Comparison of ENCODE assay signal across 11 cellular contexts in the genomic region with DNA sequence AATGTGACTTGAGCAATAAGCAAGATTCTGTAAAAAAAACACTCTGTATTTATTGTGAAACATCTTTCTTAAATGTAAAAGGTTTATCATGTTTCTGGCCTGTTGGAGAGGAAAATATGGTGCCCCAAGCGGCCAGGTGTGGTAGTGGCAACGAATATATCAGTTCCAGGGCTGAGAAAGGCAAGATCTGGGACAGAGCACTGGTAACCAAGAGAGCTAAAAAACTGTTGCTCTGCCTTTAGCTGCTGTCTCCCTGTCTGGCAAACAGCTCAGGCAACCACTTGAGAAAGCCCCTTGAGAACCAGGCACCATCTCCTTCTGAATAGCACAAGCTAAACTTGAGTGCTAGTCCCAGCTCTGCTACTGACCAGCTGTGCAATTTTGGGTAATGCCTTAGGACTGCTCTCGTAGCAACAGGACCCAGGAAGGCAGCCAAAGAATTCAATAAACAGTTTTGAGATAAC.
DNase-seq lines count a peak whose midpoint lies in the region; ATAC-seq, FAIRE-seq and TF ChIP-seq lines count a peak whose summit lies in the region.
"Had no signal": no experiment of that assay in that cellular context is flagged by ENCODE, and none has a peak within 500 bp of the region (broad histone marks: within the 10 kb centered on the region; RNA-seq: fewer than 3 reads in every experiment).

No MANE protein-coding gene starts in this region.

- H3K4me2 ChIP-seq in endothelial cell of umbilical vein (ENCODE audit: insufficient read depth, low read length): no peak overlapping the region

- no peak overlapping the region for H2AFZ ChIP-seq in endothelial cell of umbilical vein (ENCODE audit: low read depth, low read length)

- no peaks in the 10 kb centered on the region for H3K79me2 ChIP-seq in endothelial cell of umbilical vein (ENCODE audit: control insufficient read depth, insufficient read depth, low read length)

- H3K27me3 ChIP-seq in endothelial cell of umbilical vein (ENCODE audit: control insufficient read depth in 2 of 2, insufficient read depth in 2 of 2, low read length in 2 of 2): no peaks in the 10 kb centered on the region
- H3K27me3 ChIP-seq in thymus (ENCODE audit: control insufficient read depth, insufficient read depth): no peaks in the 10 kb centered on the region
- H3K27me3 ChIP-seq in CD8-positive, alpha-beta memory T cell (ENCODE audit: insufficient read depth, low read length, poor library complexity, severe bottlenecking): no peaks in the 10 kb centered on the region

- peaks cover 1% of the 10 kb centered on the region for H3K9me3 Mint-ChIP-seq in activated naive CD4-positive, alpha-beta T cell treated with anti-CD3 and anti-CD28 coated beads for 36 hours
- peaks cover 0 to 4% (median 0%) of the 10 kb centered on the region in 5 donors for H3K9me3 Mint-ChIP-seq in CD8-positive, alpha-beta memory T cell

- no peaks in the 10 kb centered on the region for H3K27me3 Mint-ChIP-seq in activated naive CD4-positive, alpha-beta T cell treated with anti-CD3 and anti-CD28 coated beads for 36 hours (ENCODE audit: low read depth)
- H3K27me3 Mint-ChIP-seq in CD8-positive, alpha-beta memory T cell: no peaks in the 10 kb centered on the region
- H3K27me3 Mint-ChIP-seq: naive B cell had no signal

- H3K4me1 Mint-ChIP-seq in activated naive CD4-positive, alpha-beta T cell treated with anti-CD3 and anti-CD28 coated beads for 36 hours (ENCODE audit: low read depth): no peaks in the 10 kb centered on the region
- H3K4me1 Mint-ChIP-seq in CD8-positive, alpha-beta memory T cell: peaks cover 0 to 2% (median 0%) of the 10 kb centered on the region in 3 donors

- intact Hi-C loops in activated naive CD4-positive, alpha-beta T cell treated with anti-CD3 and anti-CD28 coated beads for 36 hours (cut with micrococcal nuclease): no loop called here
- intact Hi-C loops in endothelial cell of umbilical vein (cut with micrococcal nuclease): no loop called here

- dilution Hi-C loops in endothelial cell of umbilical vein (cut with MboI; ENCODE audit: extremely low pct_ligation_motif_present, low sequenced_read_pairs): no loop called here

- no peak overlapping the region for H3K4me3 Mint-ChIP-seq in activated naive CD4-positive, alpha-beta T cell treated with anti-CD3 and anti-CD28 coated beads for 36 hours
- H3K4me3 Mint-ChIP-seq in CD8-positive, alpha-beta memory T cell: no peak overlapping the region
- H3K4me3 Mint-ChIP-seq: naive B cell had no signal

- peak; percentile 18 for DNase-seq in activated naive CD4-positive, alpha-beta T cell treated with anti-CD3 and anti-CD28 coated beads for 36 hours
- DNase-seq in activated naive CD4-positive, alpha-beta T cell treated with anti-CD3 and anti-CD28 coated beads, Interleukin-2, amount 50 U/mL, for 16 hours: no peak
- peak; percentile 4 for DNase-seq in M059J (ENCODE audit: low read depth)
- peak; percentile 1 for DNase-seq in endothelial cell of umbilical vein (ENCODE audit: low read depth, low spot score)
- DNase-seq in CD8-positive, alpha-beta memory T cell: no peak
- DNase-seq: central memory CD4-positive, alpha-beta T cell; naive B cell had no signal

- POLR2A ChIA-PET in endothelial cell of umbilical vein (lab: Charles Lee): no interaction called here
- POLR2A ChIA-PET in CD8-positive, alpha-beta memory T cell (lab: Charles Lee): no interaction called here

- TF ChIP-seq CTCF in endothelial cell of umbilical vein (IDR thresholded peaks at IDR 0.05; ENCODE audit: extremely low read depth in 1 of 2, insufficient read depth in 1 of 2, low read depth in 1 of 2, low read length in 2 of 2): peak; percentile 26 to 36

- H3K36me3 ChIP-seq in endothelial cell of umbilical vein (ENCODE audit: control insufficient read depth in 2 of 2, extremely low read depth in 1 of 2, insufficient read depth in 2 of 2, low read length in 2 of 2) (no peaks in the 10 kb centered on the region), thymus (ENCODE audit: control insufficient read depth, insufficient read depth) (peaks cover 3% of the 10 kb centered on the region)
- no peaks in the 10 kb centered on the region for H3K36me3 ChIP-seq in CD8-positive, alpha-beta memory T cell (ENCODE audit: insufficient read depth, low read length)

- peak; percentile 31 for FAIRE-seq in endothelial cell of umbilical vein (lab: Jason Lieb, UNC)

- H3K4me1 ChIP-seq in endothelial cell of umbilical vein (ENCODE audit: control insufficient read depth, extremely low read depth, insufficient read depth, low read length) (no peaks in the 10 kb centered on the region), thymus (ENCODE audit: control insufficient read depth, insufficient read depth, low read length) (peaks cover 18% of the 10 kb centered on the region)
- no peaks in the 10 kb centered on the region for H3K4me1 ChIP-seq in CD8-positive, alpha-beta memory T cell (ENCODE audit: insufficient read depth, low read length)

- CTCF ChIA-PET in activated naive CD4-positive, alpha-beta T cell treated with anti-CD3 and anti-CD28 coated beads for 36 hours (lab: Charles Lee): interaction anchor here (0.9 to 2.0 kb wide), 3 partner anchors 10 to 20 kb away, joined by 3 to 7 read pairs (median 3); no protein-coding TSS in a partner anchor
- CTCF ChIA-PET in endothelial cell of umbilical vein (lab: Charles Lee): interaction anchor here (1.5 to 2.1 kb wide), 4 partner anchors 10 to 266 kb away, joined by 4 to 17 read pairs (median 6); no protein-coding TSS in a partner anchor
- CTCF ChIA-PET in CD8-positive, alpha-beta memory T cell (lab: Charles Lee): interaction anchor here (0.7 to 2.7 kb wide), 4 partner anchors 10 to 19 kb away, joined by 3 to 11 read pairs (median 3); no protein-coding TSS in a partner anchor

- ATAC-seq in HG03565 (IDR thresholded peaks at IDR 0.05; ENCODE audit: unreplicated experiment) (no peak), GM18517 (IDR thresholded peaks at IDR 0.05; ENCODE audit: unreplicated experiment) (no peak)

- H3K4me3 ChIP-seq in endothelial cell of umbilical vein (replicated peaks in 1 of 3; ENCODE audit: insufficient read depth in 1 of 3, low read depth in 1 of 3, low read length in 3 of 3): no peak overlapping the region
- H3K4me3 ChIP-seq in thymus (ENCODE audit: low read length): peak overlapping the region; percentile 7
- no peak overlapping the region for H3K4me3 ChIP-seq in CD8-positive, alpha-beta memory T cell (ENCODE audit: low read length)
- H3K4me3 ChIP-seq: SK-N-MC had no signal

- H3K9me3 ChIP-seq in endothelial cell of umbilical vein (replicated peaks; ENCODE audit: control insufficient read depth, insufficient read depth, low read length) (no peaks in the 10 kb centered on the region), thymus (ENCODE audit: control insufficient read depth) (peaks cover 1% of the 10 kb centered on the region)
- H3K9me3 ChIP-seq in CD8-positive, alpha-beta memory T cell (ENCODE audit: low read length): no peaks in the 10 kb centered on the region

- H3K36me3 Mint-ChIP-seq in activated naive CD4-positive, alpha-beta T cell treated with anti-CD3 and anti-CD28 coated beads for 36 hours (ENCODE audit: low read depth): peaks cover 23% of the 10 kb centered on the region
- peaks cover 16 to 54% (median 21%) of the 10 kb centered on the region in 3 donors for H3K36me3 Mint-ChIP-seq in CD8-positive, alpha-beta memory T cell

- WGBS in thymus: 78% methylated on average over 3 of the region's 3 CpGs

- TF ChIP-seq POLR2A in endothelial cell of umbilical vein (IDR thresholded peaks at IDR 0.05; ENCODE audit: low read depth, low read length): no peak

- BruUV-seq in endothelial cell of umbilical vein (replicated peaks; lab: Mats Ljungman, UMichigan): no TSS peak

- no peak overlapping the region for H3K9ac ChIP-seq in endothelial cell of umbilical vein (replicated peaks; ENCODE audit: extremely low read depth, insufficient read depth, low read length)

- H4K20me1 ChIP-seq in endothelial cell of umbilical vein (replicated peaks; ENCODE audit: control insufficient read depth, extremely low read depth, insufficient read depth, low read length): no peaks in the 10 kb centered on the region

- H3K27ac Mint-ChIP-seq in activated naive CD4-positive, alpha-beta T cell treated with anti-CD3 and anti-CD28 coated beads for 36 hours: no peak overlapping the region
- no peak overlapping the region for H3K27ac Mint-ChIP-seq in CD8-positive, alpha-beta memory T cell
- H3K27ac Mint-ChIP-seq: naive B cell had no signal

- H3K27ac ChIP-seq in endothelial cell of umbilical vein (ENCODE audit: insufficient read depth, low read depth, low read length) (no peak overlapping the region), thymus (ENCODE audit: low read depth) (no peak overlapping the region)
- no peak overlapping the region for H3K27ac ChIP-seq in CD8-positive, alpha-beta memory T cell (ENCODE audit: low read depth, low read length)
- H3K27ac ChIP-seq: SK-N-MC had no signal

- H3K9me1 ChIP-seq in endothelial cell of umbilical vein (replicated peaks; ENCODE audit: control insufficient read depth, extremely low read depth, insufficient read depth, low read length): no peaks in the 10 kb centered on the region

TF ChIP-seq in endothelial cell of umbilical vein, 7 proteins besides CTCF, POLR2A, EP300 and RAD21:
- TF ChIP-seq JUN (IDR thresholded peaks at IDR 0.05; ENCODE audit: borderline replicate concordance, insufficient read depth, insufficient read length, low read depth): no peak
- no peak for TF ChIP-seq GATA2 (IDR thresholded peaks at IDR 0.05; ENCODE audit: insufficient read depth, insufficient read length, low read depth, low read length)
- no peak for TF ChIP-seq MYC (IDR thresholded peaks at IDR 0.05; ENCODE audit: low read depth, low read length)
- no peak for TF ChIP-seq FOS (IDR thresholded peaks at IDR 0.05; ENCODE audit: borderline replicate concordance, insufficient read depth, low read length)
- TF ChIP-seq, protein P1, sequence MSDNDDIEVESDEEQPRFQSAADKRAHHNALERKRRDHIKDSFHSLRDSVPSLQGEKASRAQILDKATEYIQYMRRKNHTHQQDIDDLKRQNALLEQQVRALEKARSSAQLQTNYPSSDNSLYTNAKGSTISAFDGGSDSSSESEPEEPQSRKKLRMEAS (IDR thresholded peaks at IDR 0.05; ENCODE audit: insufficient read depth, insufficient read length): no peak
- no peak for TF ChIP-seq EZH2 (IDR thresholded peaks at IDR 0.05; ENCODE audit: borderline replicate concordance, low read depth, low read length, severe bottlenecking)
- TF ChIP-seq POLR2AphosphoS5 (IDR thresholded peaks at IDR 0.05; ENCODE audit: insufficient read depth, low read depth, low read length): no peak

Comparison
In these comparisons a context has a peak if more than half of its experiments do, and no peak if none do; other contexts are left out.
1. DNase-seq: peak in activated naive CD4-positive, alpha-beta T cell treated with anti-CD3 and anti-CD28 coated beads for 36 hours (single experiment), M059J (single experiment) and endothelial cell of umbilical vein (single experiment); none in activated naive CD4-positive, alpha-beta T cell treated with anti-CD3 and anti-CD28 coated beads, Interleukin-2, amount 50 U/mL, for 16 hours (single experiment) and CD8-positive, alpha-beta memory T cell (0 of 5).